Comparison of ENCODE assay signal across 8 cellular contexts in the genomic region with DNA sequence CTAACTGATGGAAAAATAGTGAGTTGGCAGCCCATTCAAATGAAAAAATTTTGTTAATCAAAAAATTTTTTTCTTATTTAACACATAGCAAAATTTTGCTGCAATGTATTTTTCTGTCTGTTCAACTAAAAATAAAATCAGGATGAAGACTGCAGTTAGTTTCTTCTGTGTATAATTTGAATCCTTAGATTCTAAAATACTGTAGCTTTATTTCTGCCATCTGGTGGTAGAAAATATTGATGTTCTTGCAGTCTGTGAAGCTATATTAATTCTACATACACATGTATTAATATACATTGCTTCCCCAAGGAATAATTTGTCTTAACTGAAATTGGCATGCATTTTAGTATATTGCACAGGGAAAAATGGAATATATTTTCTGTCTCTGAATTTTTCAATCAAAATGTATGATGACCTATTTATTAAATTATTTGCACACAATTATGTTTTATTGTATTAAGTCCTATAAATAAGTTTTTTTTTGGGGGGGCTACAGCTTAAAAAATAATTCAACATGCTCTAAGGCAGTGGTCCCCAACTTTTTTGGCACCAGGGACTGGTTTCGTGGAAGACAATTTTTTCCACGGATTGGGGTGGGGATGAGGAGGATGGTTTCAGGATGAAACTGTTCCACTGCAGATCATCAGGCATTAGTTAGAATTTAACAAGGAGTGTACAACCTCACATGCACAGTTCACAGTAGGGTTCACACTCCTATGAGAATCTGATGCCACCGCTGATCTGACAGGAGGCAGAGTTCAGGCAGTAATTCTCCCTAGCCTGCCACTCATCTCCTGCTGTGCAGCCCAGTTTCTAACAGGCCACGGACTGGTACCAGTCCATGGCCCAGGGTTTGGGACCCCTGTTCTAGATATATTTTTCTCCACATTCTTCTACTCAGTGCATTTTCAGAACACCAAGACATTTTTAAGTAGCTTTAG.
A peak's percentile ranks its signal among the peaks of the same experiment; 100 is the strongest.
DNase-seq lines count a peak whose midpoint lies in the region; ATAC-seq and TF ChIP-seq lines count a peak whose summit lies in the region.

No MANE protein-coding gene starts in this region.

- H3K4me1 ChIP-seq in cardiac muscle cell (ENCODE audit: low read depth) (no peaks in the 10 kb centered on the region), PC-3 (ENCODE audit: insufficient read depth, low read length) (no peaks in the 10 kb centered on the region)

- no peaks in the 10 kb centered on the region for H4K20me1 ChIP-seq in PC-3 (ENCODE audit: low read length)

- H2AFZ ChIP-seq in PC-3 (ENCODE audit: low read length), result no peak overlapping the region

- H3K27ac ChIP-seq in cardiac muscle cell (no peak overlapping the region), PC-3 (ENCODE audit: low read length) (no peak overlapping the region), substantia nigra (ENCODE audit: low read depth, low read length, poor library complexity, severe bottlenecking) (peak overlapping the region; percentile 71)

- no peaks in the 10 kb centered on the region for H3K9me2 ChIP-seq in PC-3 (replicated peaks; ENCODE audit: low read length)

- DNase-seq in cardiac muscle cell (ENCODE audit: low read depth in 1 of 2, low spot score in 1 of 2) (peak; percentile 25 to 67), Right ventricle myocardium inferior (ENCODE audit: missing footprints) (no peak), PC-3 (peak; percentile 77), fibroblast of mammary gland (ENCODE audit: low read depth) (peak; percentile 57), substantia nigra (lab: John Stamatoyannopoulos, UW) (peak in 1 of 49 donors; percentile 1), NCI-H187 (lab: John Stamatoyannopoulos, UW) (no peak)
- DNase-seq in T-helper 2 cell treated with Interferon-gamma antibody and Interleukin-4, amounts not matched to agents 5 μg/mL and 100 μg/mL, for 36 hours (ENCODE audit: low spot score), result no peak
- DNase-seq in activated T-cell treated with anti-CD3 and anti-CD28 coated beads, Interleukin-2, amount 50 U/mL, for 4 hours, result no peak

- no peaks in the 10 kb centered on the region for H3K9me3 Mint-ChIP-seq in T-helper 2 cell treated with Interferon-gamma antibody and Interleukin-4, amounts not matched to agents 5 μg/mL and 100 μg/mL, for 36 hours
- H3K9me3 Mint-ChIP-seq in activated T-cell treated with anti-CD3 and anti-CD28 coated beads, Interleukin-2, amount 50 U/mL, for 4 hours, result no peaks in the 10 kb centered on the region

- no peaks in the 10 kb centered on the region for H3K36me3 ChIP-seq in cardiac muscle cell
- no peaks in the 10 kb centered on the region for H3K36me3 ChIP-seq in PC-3 (ENCODE audit: low read depth, low read length)

- H3F3A ChIP-seq in PC-3 (ENCODE audit: low read length, unreplicated experiment), result no peaks in the 10 kb centered on the region

- H3K4me1 Mint-ChIP-seq in T-helper 2 cell treated with Interferon-gamma antibody and Interleukin-4, amounts not matched to agents 5 μg/mL and 100 μg/mL, for 36 hours (ENCODE audit: low read depth), result no peaks in the 10 kb centered on the region
- H3K4me1 Mint-ChIP-seq in activated T-cell treated with anti-CD3 and anti-CD28 coated beads, Interleukin-2, amount 50 U/mL, for 4 hours (ENCODE audit: low read depth), result no peaks in the 10 kb centered on the region

- H3K27me3 ChIP-seq in cardiac muscle cell, result no peaks in the 10 kb centered on the region
- no peaks in the 10 kb centered on the region for H3K27me3 ChIP-seq in PC-3 (ENCODE audit: low read length)

- intact Hi-C loops in Right ventricle myocardium inferior (cut with DNase I) (loop anchor here (5.0 kb wide), 2 partner anchors 260 to 300 kb away; a partner anchor contains a TSS), PC-3 (cut with micrococcal nuclease) (loop anchor here (1.0 to 5.0 kb wide), 6 partner anchors 80 to 332 kb away; no protein-coding TSS in a partner anchor)

- no peaks in the 10 kb centered on the region for H3K79me2 ChIP-seq in PC-3 (ENCODE audit: low read length)

- no TSS peak for BruUV-seq in PC-3 (replicated peaks; lab: Mats Ljungman, UMichigan)

- H3K4me2 ChIP-seq in PC-3 (ENCODE audit: low read length), result no peak overlapping the region

- no peak overlapping the region for H3K9ac ChIP-seq in PC-3 (ENCODE audit: low read length)

- H3K36me3 Mint-ChIP-seq in T-helper 2 cell treated with Interferon-gamma antibody and Interleukin-4, amounts not matched to agents 5 μg/mL and 100 μg/mL, for 36 hours (ENCODE audit: low read depth), result no peaks in the 10 kb centered on the region
- no peaks in the 10 kb centered on the region for H3K36me3 Mint-ChIP-seq in activated T-cell treated with anti-CD3 and anti-CD28 coated beads, Interleukin-2, amount 50 U/mL, for 4 hours (ENCODE audit: insufficient read depth)

- TF ChIP-seq CTCF in cardiac muscle cell (IDR thresholded peaks at IDR 0.05; ENCODE audit: low read depth, low read length) (peak; percentile 49), PC-3 (conservative IDR thresholded peaks at IDR 0.05; ENCODE audit: low read depth, low read length) (peak; percentile 68), fibroblast of mammary gland (conservative IDR thresholded peaks at IDR 0.05; ENCODE audit: control insufficient read depth, insufficient read depth, low read depth, low read length) (peak; percentile 57)

- POLR2A ChIA-PET in PC-3 (lab: Charles Lee; ENCODE audit: unreplicated experiment), result no interaction called here

- H3K9me3 ChIP-seq in cardiac muscle cell (ENCODE audit: low read depth), result no peaks in the 10 kb centered on the region
- no peaks in the 10 kb centered on the region for H3K9me3 ChIP-seq in PC-3 (ENCODE audit: low read length)

- no peaks in the 10 kb centered on the region for H3K27me3 Mint-ChIP-seq in T-helper 2 cell treated with Interferon-gamma antibody and Interleukin-4, amounts not matched to agents 5 μg/mL and 100 μg/mL, for 36 hours (ENCODE audit: low read depth)
- H3K27me3 Mint-ChIP-seq in activated T-cell treated with anti-CD3 and anti-CD28 coated beads, Interleukin-2, amount 50 U/mL, for 4 hours (ENCODE audit: low read depth), result no peaks in the 10 kb centered on the region

- H3K4me3 ChIP-seq in cardiac muscle cell (no peak overlapping the region), PC-3 (ENCODE audit: low read length) (no peak overlapping the region), fibroblast of mammary gland (ENCODE audit: control insufficient read depth, low read depth, low read length) (no peak overlapping the region)

- CTCF ChIA-PET in PC-3 (lab: Charles Lee), result interaction anchor here (0.5 to 1.2 kb wide), 10 partner anchors 16 to 333 kb away, joined by 3 to 18 read pairs (median 3); a partner anchor contains a TSS

- no peak overlapping the region for H3K4me3 Mint-ChIP-seq in T-helper 2 cell treated with Interferon-gamma antibody and Interleukin-4, amounts not matched to agents 5 μg/mL and 100 μg/mL, for 36 hours
- H3K4me3 Mint-ChIP-seq in activated T-cell treated with anti-CD3 and anti-CD28 coated beads, Interleukin-2, amount 50 U/mL, for 4 hours, result no peak overlapping the region

- no peak overlapping the region for H3K27ac Mint-ChIP-seq in T-helper 2 cell treated with Interferon-gamma antibody and Interleukin-4, amounts not matched to agents 5 μg/mL and 100 μg/mL, for 36 hours

- ATAC-seq in Right ventricle myocardium inferior, result no peak
- ATAC-seq in PC-3, result peak; percentile 56
- no peak for ATAC-seq in activated T-cell treated with anti-CD3 and anti-CD28 coated beads, Interleukin-2, amount 50 U/mL, for 4 hours

Comparison
In these comparisons a context has a peak if more than half of its experiments do, and no peak if none do; other contexts are left out.
1. DNase-seq: peak in cardiac muscle cell (2 of 2), PC-3 (single experiment) and fibroblast of mammary gland (single experiment); none in Right ventricle myocardium inferior (single experiment), NCI-H187 (0 of 2), T-helper 2 cell treated with Interferon-gamma antibody and Interleukin-4, amounts not matched to agents 5 μg/mL and 100 μg/mL, for 36 hours (single experiment) and activated T-cell treated with anti-CD3 and anti-CD28 coated beads, Interleukin-2, amount 50 U/mL, for 4 hours (single experiment).
2. Peak in every context shown above with its lines, with median percentiles within 50 percentile points of each other: CTCF ChIP-seq.